Comparison of ENCODE assay signal across 2 cellular contexts in the genomic region with DNA sequence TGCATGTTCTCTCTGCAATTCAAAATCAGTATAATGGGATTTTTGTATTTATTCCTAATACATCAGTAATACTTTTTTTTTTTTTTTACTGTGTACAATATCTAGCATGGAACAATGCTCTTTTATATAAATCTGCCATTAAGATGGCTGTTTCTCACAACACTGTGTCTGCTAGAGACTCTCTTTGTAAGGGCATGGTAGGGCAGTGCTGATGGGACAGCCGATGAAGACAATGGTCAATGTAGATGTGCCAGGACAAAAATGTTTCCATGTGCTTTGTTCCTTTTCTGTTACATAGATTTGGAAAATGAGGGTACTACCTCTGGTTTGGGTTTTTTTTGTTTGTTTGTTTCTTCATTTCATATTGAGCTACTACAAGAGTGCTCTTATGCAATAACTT.
TF ChIP-seq lines count a peak whose summit lies in the region.

No MANE protein-coding gene starts in this region.

TF ChIP-seq in A549, 52 proteins besides CTCF, POLR2A, EP300 and RAD21:
- TF ChIP-seq, protein P1, sequence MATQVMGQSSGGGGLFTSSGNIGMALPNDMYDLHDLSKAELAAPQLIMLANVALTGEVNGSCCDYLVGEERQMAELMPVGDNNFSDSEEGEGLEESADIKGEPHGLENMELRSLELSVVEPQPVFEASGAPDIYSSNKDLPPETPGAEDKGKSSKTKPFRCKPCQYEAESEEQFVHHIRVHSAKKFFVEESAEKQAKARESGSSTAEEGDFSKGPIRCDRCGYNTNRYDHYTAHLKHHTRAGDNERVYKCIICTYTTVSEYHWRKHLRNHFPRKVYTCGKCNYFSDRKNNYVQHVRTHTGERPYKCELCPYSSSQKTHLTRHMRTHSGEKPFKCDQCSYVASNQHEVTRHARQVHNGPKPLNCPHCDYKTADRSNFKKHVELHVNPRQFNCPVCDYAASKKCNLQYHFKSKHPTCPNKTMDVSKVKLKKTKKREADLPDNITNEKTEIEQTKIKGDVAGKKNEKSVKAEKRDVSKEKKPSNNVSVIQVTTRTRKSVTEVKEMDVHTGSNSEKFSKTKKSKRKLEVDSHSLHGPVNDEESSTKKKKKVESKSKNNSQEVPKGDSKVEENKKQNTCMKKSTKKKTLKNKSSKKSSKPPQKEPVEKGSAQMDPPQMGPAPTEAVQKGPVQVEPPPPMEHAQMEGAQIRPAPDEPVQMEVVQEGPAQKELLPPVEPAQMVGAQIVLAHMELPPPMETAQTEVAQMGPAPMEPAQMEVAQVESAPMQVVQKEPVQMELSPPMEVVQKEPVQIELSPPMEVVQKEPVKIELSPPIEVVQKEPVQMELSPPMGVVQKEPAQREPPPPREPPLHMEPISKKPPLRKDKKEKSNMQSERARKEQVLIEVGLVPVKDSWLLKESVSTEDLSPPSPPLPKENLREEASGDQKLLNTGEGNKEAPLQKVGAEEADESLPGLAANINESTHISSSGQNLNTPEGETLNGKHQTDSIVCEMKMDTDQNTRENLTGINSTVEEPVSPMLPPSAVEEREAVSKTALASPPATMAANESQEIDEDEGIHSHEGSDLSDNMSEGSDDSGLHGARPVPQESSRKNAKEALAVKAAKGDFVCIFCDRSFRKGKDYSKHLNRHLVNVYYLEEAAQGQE (IDR thresholded peaks at IDR 0.05): peak; percentile 41; the same call in 1 of the 2 replicates
- no peak for TF ChIP-seq CHD4 (IDR thresholded peaks at IDR 0.05; ENCODE audit: borderline replicate concordance)

TF ChIP-seq in WTC11, 78 proteins besides CTCF, POLR2A, EP300 and RAD21 (continued from another document):
- TF ChIP-seq JAZF1 (CRISPR knock-in tag; IDR thresholded peaks at IDR 0.05) (no peak), HMGA2 (CRISPR knock-in tag; IDR thresholded peaks at IDR 0.05) (no peak), GTF2I (CRISPR knock-in tag; conservative IDR thresholded peaks at IDR 0.05) (no peak), SP1 (CRISPR knock-in tag; conservative IDR thresholded peaks at IDR 0.05) (no peak), TCF7 (CRISPR knock-in tag; IDR thresholded peaks at IDR 0.05; ENCODE audit: low read depth) (no peak), OVOL2 (CRISPR knock-in tag; IDR thresholded peaks at IDR 0.05; ENCODE audit: borderline replicate concordance) (no peak), ZNF317 (CRISPR knock-in tag; IDR thresholded peaks at IDR 0.05; ENCODE audit: borderline replicate concordance, low read depth) (no peak), MYBL2 (CRISPR knock-in tag; IDR thresholded peaks at IDR 0.05) (no peak), KAT7 (CRISPR knock-in tag; IDR thresholded peaks at IDR 0.05; ENCODE audit: borderline replicate concordance) (no peak), CREM (CRISPR knock-in tag; IDR thresholded peaks at IDR 0.05) (no peak), ZNF416 (CRISPR knock-in tag; IDR thresholded peaks at IDR 0.05) (no peak)
- TF ChIP-seq, protein P2, sequence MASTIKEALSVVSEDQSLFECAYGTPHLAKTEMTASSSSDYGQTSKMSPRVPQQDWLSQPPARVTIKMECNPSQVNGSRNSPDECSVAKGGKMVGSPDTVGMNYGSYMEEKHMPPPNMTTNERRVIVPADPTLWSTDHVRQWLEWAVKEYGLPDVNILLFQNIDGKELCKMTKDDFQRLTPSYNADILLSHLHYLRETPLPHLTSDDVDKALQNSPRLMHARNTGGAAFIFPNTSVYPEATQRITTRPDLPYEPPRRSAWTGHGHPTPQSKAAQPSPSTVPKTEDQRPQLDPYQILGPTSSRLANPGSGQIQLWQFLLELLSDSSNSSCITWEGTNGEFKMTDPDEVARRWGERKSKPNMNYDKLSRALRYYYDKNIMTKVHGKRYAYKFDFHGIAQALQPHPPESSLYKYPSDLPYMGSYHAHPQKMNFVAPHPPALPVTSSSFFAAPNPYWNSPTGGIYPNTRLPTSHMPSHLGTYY (CRISPR knock-in tag; IDR thresholded peaks at IDR 0.05): no peak
- TF ChIP-seq, protein P3, sequence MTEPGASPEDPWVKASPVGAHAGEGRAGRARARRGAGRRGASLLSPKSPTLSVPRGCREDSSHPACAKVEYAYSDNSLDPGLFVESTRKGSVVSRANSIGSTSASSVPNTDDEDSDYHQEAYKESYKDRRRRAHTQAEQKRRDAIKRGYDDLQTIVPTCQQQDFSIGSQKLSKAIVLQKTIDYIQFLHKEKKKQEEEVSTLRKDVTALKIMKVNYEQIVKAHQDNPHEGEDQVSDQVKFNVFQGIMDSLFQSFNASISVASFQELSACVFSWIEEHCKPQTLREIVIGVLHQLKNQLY (CRISPR knock-in tag; IDR thresholded peaks at IDR 0.05): no peak
